8 cellular contexts compared by ENCODE assay signal in the genomic region with DNA sequence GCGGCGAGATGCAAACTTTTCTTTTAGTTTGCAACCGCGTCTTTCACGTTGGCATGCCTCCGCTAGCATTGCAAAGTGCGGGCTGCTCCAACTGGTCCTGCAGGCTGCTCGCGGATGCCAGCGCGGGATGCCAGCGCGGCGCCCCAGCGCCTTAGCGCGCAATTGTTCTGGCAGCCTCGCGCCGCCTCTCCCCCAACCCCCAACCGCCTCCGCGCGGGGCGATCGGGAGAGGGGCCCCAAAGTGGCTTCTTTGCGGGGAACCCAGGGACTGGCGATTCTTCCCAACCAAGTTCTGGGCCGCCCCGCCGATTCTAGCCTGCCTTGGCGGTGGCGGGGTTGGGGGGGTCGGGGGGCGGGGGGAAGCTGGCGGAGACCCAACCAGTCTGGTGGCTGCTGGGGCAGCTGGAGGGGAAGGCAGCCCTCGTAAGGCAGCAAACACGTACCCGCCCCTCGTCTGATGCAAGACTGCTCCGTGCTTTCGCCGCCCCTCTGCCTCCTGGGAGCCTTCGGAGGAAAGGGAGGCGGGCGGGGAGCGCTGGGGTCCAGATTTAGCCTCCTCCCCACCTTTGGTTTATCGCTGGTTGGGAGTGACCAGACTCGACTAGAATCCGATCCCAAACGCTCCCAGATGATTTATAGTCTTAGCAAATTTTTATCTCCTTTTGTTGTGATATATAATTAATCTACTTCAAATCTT. TPM values are rescaled to one million over a fixed set of nuclear protein-coding genes. Genes with fewer than 3 reads are reported as not detected.
DNase-seq lines count a peak whose midpoint lies in the region; ATAC-seq and TF ChIP-seq lines count a peak whose summit lies in the region.

No MANE protein-coding gene starts in this region.

- no peaks in the 10 kb centered on the region for H3K9me3 ChIP-seq in mucosa of descending colon

- peaks cover 12% of the 10 kb centered on the region for H3K4me1 ChIP-seq in mucosa of descending colon (ENCODE audit: low read depth)

- DNase-seq in DMS53 (lab: John Stamatoyannopoulos, UW) (peak; percentile 65), NCI-H2171 (lab: John Stamatoyannopoulos, UW) (peak; percentile 79), epidermal melanocyte (ENCODE audit: insufficient read length, low spot score) (peak; percentile 66), mucosa of descending colon (peak; percentile 47 to 75 (median 56)), cortex of kidney (lab: John Stamatoyannopoulos, UW) (no peak)
- peak; percentile 3 to 24 for DNase-seq in activated CD4-positive, alpha-beta T cell treated with anti-CD3 and anti-CD28 coated beads, Interleukin-2, amount 50 U/mL, for 24 hours (ENCODE audit: low read depth in 1 of 2, low spot score in 1 of 2)
- peak in 1 of 2 donors; percentile 78 for DNase-seq in stimulated activated effector memory CD8-positive, alpha-beta T cell treated with anti-CD3 and anti-CD28 coated beads, Interleukin-12 subunit alpha, Interleukin-12 subunit beta, amount 100 ng/mL, for 72 hours (ENCODE audit: low spot score in 2 of 2)

- peak overlapping the region; percentile 83 for H3K4me3 Mint-ChIP-seq in stimulated activated effector memory CD8-positive, alpha-beta T cell treated with anti-CD3 and anti-CD28 coated beads, Interleukin-12 subunit alpha, Interleukin-12 subunit beta, amount 100 ng/mL, for 72 hours

- H3K9me3 Mint-ChIP-seq in stimulated activated effector memory CD8-positive, alpha-beta T cell treated with anti-CD3 and anti-CD28 coated beads, Interleukin-12 subunit alpha, Interleukin-12 subunit beta, amount 100 ng/mL, for 72 hours = no peaks in the 10 kb centered on the region

- no peaks in the 10 kb centered on the region for H3K36me3 ChIP-seq in mucosa of descending colon (ENCODE audit: low read depth)

- peaks cover 16% of the 10 kb centered on the region for H3K4me1 Mint-ChIP-seq in stimulated activated effector memory CD8-positive, alpha-beta T cell treated with anti-CD3 and anti-CD28 coated beads, Interleukin-12 subunit alpha, Interleukin-12 subunit beta, amount 100 ng/mL, for 72 hours

- no peak for TF ChIP-seq CTCF in mucosa of descending colon (IDR thresholded peaks at IDR 0.05)

- peak overlapping the region; percentile 88 for H3K27ac Mint-ChIP-seq in stimulated activated effector memory CD8-positive, alpha-beta T cell treated with anti-CD3 and anti-CD28 coated beads, Interleukin-12 subunit alpha, Interleukin-12 subunit beta, amount 100 ng/mL, for 72 hours

- intact Hi-C loops in mucosa of descending colon (cut with DNase I, micrococcal nuclease) = no loop called here

- ATAC-seq in HG02623 (IDR thresholded peaks at IDR 0.05; ENCODE audit: unreplicated experiment) = peak; percentile 32
- peak; percentile 69 for ATAC-seq in mucosa of descending colon
- peak; percentile 69 for ATAC-seq in stimulated activated effector memory CD8-positive, alpha-beta T cell treated with anti-CD3 and anti-CD28 coated beads, Interleukin-12 subunit alpha, Interleukin-12 subunit beta, amount 100 ng/mL, for 72 hours

- peak overlapping the region; percentile 6 for H3K4me3 ChIP-seq in mucosa of descending colon

- H3K36me3 Mint-ChIP-seq in stimulated activated effector memory CD8-positive, alpha-beta T cell treated with anti-CD3 and anti-CD28 coated beads, Interleukin-12 subunit alpha, Interleukin-12 subunit beta, amount 100 ng/mL, for 72 hours = no peaks in the 10 kb centered on the region

RNA-seq across cellular contexts. Expression of gene PHGDH, which starts 0.8 kb away (rescaled TPM):
- 10 to 100 TPM in 2 of 3 donors, 1 to 10 TPM in 1; 3.3 to 32.9 (median 13.2) TPM for total RNA-seq in mucosa of descending colon

RNA-seq across cellular contexts. Expression of gene HMGCS2, which starts 56.2 kb away (rescaled TPM):
- 100 to 1,000 TPM; 135 to 592 (median 270) TPM for total RNA-seq in mucosa of descending colon
